Comparison of ENCODE assay signal across 8 cellular contexts in the genomic region with DNA sequence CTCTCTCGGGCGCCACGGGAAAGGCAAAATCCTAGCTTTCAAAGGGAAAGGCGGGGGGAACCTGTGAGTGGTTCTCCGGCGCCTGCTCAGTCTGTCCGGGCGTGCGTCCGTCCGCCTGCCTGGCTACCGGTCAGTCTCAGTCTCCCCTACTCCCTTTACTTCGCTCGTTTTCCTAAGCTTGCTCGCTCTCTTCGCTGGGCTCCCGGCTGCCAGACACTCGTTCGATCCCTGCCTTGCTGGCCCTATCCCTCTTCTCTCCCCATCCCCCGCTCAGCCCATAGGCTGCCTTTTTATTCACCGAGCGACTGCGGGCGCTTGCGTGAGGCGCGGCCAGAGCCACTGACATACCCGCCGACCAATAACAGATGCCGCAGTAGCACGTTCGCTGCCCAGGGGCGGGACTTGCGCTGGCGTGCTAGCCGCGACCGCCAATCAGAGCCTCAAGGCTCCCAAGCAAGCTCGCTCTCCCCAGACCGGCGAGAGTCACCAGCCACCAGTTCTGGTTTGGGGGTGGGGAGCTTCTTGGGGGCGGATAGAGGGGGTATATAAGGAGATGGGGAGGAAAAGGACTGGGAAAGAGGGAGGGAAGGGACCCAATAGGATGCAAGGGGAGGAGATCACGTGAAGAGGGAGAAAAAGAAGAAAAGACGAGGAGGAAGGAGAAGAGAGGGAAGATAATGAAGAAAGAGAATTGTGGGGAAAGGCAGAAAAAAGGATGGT.
DNase-seq lines count a peak whose midpoint lies in the region; TF ChIP-seq lines count a peak whose summit lies in the region.

No MANE protein-coding gene starts in this region.

- H3K36me3 ChIP-seq in SK-N-MC (ENCODE audit: insufficient read depth, low read length): no peaks in the 10 kb centered on the region

- peak overlapping the region; percentile 99 for H3K27ac Mint-ChIP-seq in activated naive CD4-positive, alpha-beta T cell treated with anti-CD3 and anti-CD28 coated beads, Interleukin-2, amount 50 U/mL, for 24 hours

- peak; percentile 77 for TF ChIP-seq POLR2A in NB4 (IDR thresholded peaks at IDR 0.05; ENCODE audit: extremely low read depth, insufficient read length)

- no peaks in the 10 kb centered on the region for H3K27me3 Mint-ChIP-seq in activated naive CD4-positive, alpha-beta T cell treated with anti-CD3 and anti-CD28 coated beads, Interleukin-2, amount 50 U/mL, for 24 hours

- no peaks in the 10 kb centered on the region for H3K36me3 Mint-ChIP-seq in activated naive CD4-positive, alpha-beta T cell treated with anti-CD3 and anti-CD28 coated beads, Interleukin-2, amount 50 U/mL, for 24 hours

- no peaks in the 10 kb centered on the region for H3K9me3 Mint-ChIP-seq in activated naive CD4-positive, alpha-beta T cell treated with anti-CD3 and anti-CD28 coated beads, Interleukin-2, amount 50 U/mL, for 24 hours

- DNase-seq in GM04503 (ENCODE audit: low read depth) (peak; percentile 63), HFF-Myc (ENCODE audit: extremely low read depth, low read depth) (peak; percentile 61), NB4 (ENCODE audit: low read depth) (peak; percentile 92), SK-N-MC (ENCODE audit: low read depth, low spot score) (peak; percentile 50), germinal center (ENCODE audit: low spot score) (peak; percentile 87), non-pigmented ciliary epithelial cell (ENCODE audit: low read depth) (peak; percentile 67), superior temporal gyrus (ENCODE audit: extremely low spot score) (peak; percentile 90)

- H3K4me3 ChIP-seq in HFF-Myc (replicated peaks; ENCODE audit: low read depth, low read length): peak overlapping the region; percentile 63
- peak overlapping the region; percentile 82 for H3K4me3 ChIP-seq in NB4 (ENCODE audit: low read depth, low read length)
- peak overlapping the region; percentile 91 for H3K4me3 ChIP-seq in SK-N-MC

- TF ChIP-seq CTCF in HFF-Myc (IDR thresholded peaks at IDR 0.05; ENCODE audit: low read depth, low read length, missing control alignments) (no peak), NB4 (IDR thresholded peaks at IDR 0.05; ENCODE audit: low read depth, low read length) (no peak)

- H3K9ac ChIP-seq in SK-N-MC (ENCODE audit: insufficient read length): peak overlapping the region; percentile 81

- H3K9me3 ChIP-seq in SK-N-MC (ENCODE audit: low read depth, low read length): no peaks in the 10 kb centered on the region

- H3K27ac ChIP-seq in SK-N-MC: peak overlapping the region; percentile 82

- H3K4me3 Mint-ChIP-seq in activated naive CD4-positive, alpha-beta T cell treated with anti-CD3 and anti-CD28 coated beads, Interleukin-2, amount 50 U/mL, for 24 hours: peak overlapping the region; percentile 99

- H3K4me1 Mint-ChIP-seq in activated naive CD4-positive, alpha-beta T cell treated with anti-CD3 and anti-CD28 coated beads, Interleukin-2, amount 50 U/mL, for 24 hours: peaks cover 48% of the 10 kb centered on the region

Comparison
In these comparisons a context has a peak if more than half of its experiments do, and no peak if none do; other contexts are left out.
1. Peak in every context shown above with its lines: DNase-seq, H3K4me3 ChIP-seq and H3K27ac ChIP-seq.